ENCODE assay signal across 18 cellular contexts in genomic region chr5:67111779-67112178, GRCh38.
DNase-seq lines count a peak whose midpoint lies in the region; ATAC-seq and TF ChIP-seq lines count a peak whose summit lies in the region.
"Had no signal": no experiment of that assay in that cellular context is flagged by ENCODE, and none has a peak within 500 bp of the region (broad histone marks: within the 10 kb centered on the region; RNA-seq: fewer than 3 reads in every experiment).

No MANE protein-coding gene starts in this region.

- ATAC-seq in PC-3 (no peak), left colon (peak; percentile 70)
- ATAC-seq: A549; CD8-positive, alpha-beta T cell had no signal

- H3K79me2 ChIP-seq in PC-3 (ENCODE audit: low read length) (no peaks in the 10 kb centered on the region), osteoblast (ENCODE audit: insufficient read depth, low read length) (no peaks in the 10 kb centered on the region)

- no peaks in the 10 kb centered on the region for H3K9me3 ChIP-seq in PC-3 (ENCODE audit: low read length)
- no peaks in the 10 kb centered on the region for H3K9me3 ChIP-seq in osteoblast (ENCODE audit: low read depth, low read length)
- H3K9me3 ChIP-seq: A549, Caco-2 had no signal

- no peak overlapping the region for H3K9ac ChIP-seq in PC-3 (ENCODE audit: low read length)
- H3K9ac ChIP-seq: BLaER1 treated with 17β-estradiol and CSF1 and Interleukin-3, amounts not matched to agents 10 nM and 100 nM had no signal

- intact Hi-C loops in PC-3 (cut with micrococcal nuclease) (no loop called here), left colon (cut with DNase I, micrococcal nuclease) (no loop called here)

- no peak for TF ChIP-seq CTCF in PC-3 (conservative IDR thresholded peaks at IDR 0.05; ENCODE audit: low read depth, low read length)
- TF ChIP-seq CTCF in osteoblast (IDR thresholded peaks at IDR 0.05; ENCODE audit: extremely low read depth, low read depth, low read length): no peak

- H3K4me1 ChIP-seq in PC-3 (ENCODE audit: insufficient read depth, low read length) (peaks cover 7% of the 10 kb centered on the region; the same call in 1 of the 2 replicates), osteoblast (ENCODE audit: insufficient read depth, low read length) (no peaks in the 10 kb centered on the region)
- H3K4me1 ChIP-seq: A549 had no signal

- H3K4me3 ChIP-seq in PC-3 (ENCODE audit: low read length) (no peak overlapping the region), osteoblast (ENCODE audit: insufficient read depth, low read length) (no peak overlapping the region)
- H3K4me3 ChIP-seq: A549; BLaER1 treated with 17β-estradiol and CSF1 and Interleukin-3, amounts not matched to agents 10 nM and 100 nM had no signal

- no TSS peak for BruUV-seq in PC-3 (replicated peaks; lab: Mats Ljungman, UMichigan)

- POLR2A ChIA-PET in PC-3 (lab: Charles Lee; ENCODE audit: unreplicated experiment): no interaction called here

- CTCF ChIA-PET in PC-3 (lab: Charles Lee): no interaction called here

- H3K4me2 ChIP-seq in PC-3 (ENCODE audit: low read length) (peak overlapping the region; percentile 31; the same call in 1 of the 2 replicates), osteoblast (ENCODE audit: insufficient read depth, low read length) (no peak overlapping the region)
- H3K4me2 ChIP-seq: A549; BLaER1 treated with 17β-estradiol and CSF1 and Interleukin-3, amounts not matched to agents 10 nM and 100 nM had no signal

- H2AFZ ChIP-seq in PC-3 (ENCODE audit: low read length): no peak overlapping the region
- no peak overlapping the region for H2AFZ ChIP-seq in osteoblast (ENCODE audit: low read length)

- H3F3A ChIP-seq in PC-3 (ENCODE audit: low read length, unreplicated experiment): no peaks in the 10 kb centered on the region

- peak; percentile 18 for DNase-seq in DMS53 (lab: John Stamatoyannopoulos, UW)
- DNase-seq in DMS53 treated with DMSO at 0.1 percent for 48 hours (lab: John Stamatoyannopoulos, UW; ENCODE audit: unreplicated experiment): no peak
- DNase-seq in PC-3: no peak
- no peak for DNase-seq in left colon
- peak; percentile 23 for DNase-seq in osteoblast (ENCODE audit: insufficient read length, low spot score, missing footprints)
- DNase-seq in T-helper 9 cell: no peak
- DNase-seq in SIG-M5 treated with dmso at 0.1 percent for 504 hours (lab: John Stamatoyannopoulos, UW; ENCODE audit: unreplicated experiment): no peak
- DNase-seq: AML-193; Caco-2; Calu3; CD4-positive, alpha-beta T cell; CD8-positive, alpha-beta T cell; DMS79 treated with DMSO at 0.1 percent for 48 hours; GF-D8 had no signal

- H3K36me3 ChIP-seq in PC-3 (ENCODE audit: low read depth, low read length) (no peaks in the 10 kb centered on the region; the same call in 1 of the 2 replicates), osteoblast (ENCODE audit: insufficient read depth, low read length) (no peaks in the 10 kb centered on the region)

- H3K27ac ChIP-seq in PC-3 (ENCODE audit: low read length) (peak overlapping the region; percentile 32), osteoblast (ENCODE audit: low read depth, low read length) (no peak overlapping the region)
- H3K27ac ChIP-seq: 22Rv1; A549; BLaER1 treated with 17β-estradiol and CSF1 and Interleukin-3, amounts not matched to agents 10 nM and 100 nM; C4-2B had no signal

- no peaks in the 10 kb centered on the region for H3K9me2 ChIP-seq in PC-3 (replicated peaks; ENCODE audit: low read length)

- no peaks in the 10 kb centered on the region for H4K20me1 ChIP-seq in PC-3 (ENCODE audit: low read length)
- no peaks in the 10 kb centered on the region for H4K20me1 ChIP-seq in osteoblast (ENCODE audit: insufficient read depth, low read length)
- H4K20me1 ChIP-seq: BLaER1 treated with 17β-estradiol and CSF1 and Interleukin-3, amounts not matched to agents 10 nM and 100 nM had no signal

- no peaks in the 10 kb centered on the region for H3K27me3 ChIP-seq in PC-3 (ENCODE audit: low read length)
- no peaks in the 10 kb centered on the region for H3K27me3 ChIP-seq in osteoblast (ENCODE audit: insufficient read depth, low read length)
- H3K27me3 ChIP-seq: BLaER1 treated with 17β-estradiol and CSF1 and Interleukin-3, amounts not matched to agents 10 nM and 100 nM had no signal

Comparison
In these comparisons a context has a peak if more than half of its experiments do, and no peak if none do; other contexts are left out.
1. DNase-seq: peak in DMS53 (single experiment) and osteoblast (single experiment); none in DMS53 treated with DMSO at 0.1 percent for 48 hours (single experiment), PC-3 (single experiment), left colon (0 of 2), T-helper 9 cell (single experiment) and SIG-M5 treated with dmso at 0.1 percent for 504 hours (single experiment).